ENCODE assay signal across 17 cellular contexts in genomic region chr9:110464321-110464720, GRCh38.
DNase-seq lines count a peak whose midpoint lies in the region; ATAC-seq and TF ChIP-seq lines count a peak whose summit lies in the region.
"Had no signal": no experiment of that assay in that cellular context is flagged by ENCODE, and none has a peak within 500 bp of the region (broad histone marks: within the 10 kb centered on the region; RNA-seq: fewer than 3 reads in every experiment).

No MANE protein-coding gene starts in this region.

- no peak for TF ChIP-seq POLR2A in HCT116 (IDR thresholded peaks at IDR 0.05; ENCODE audit: borderline replicate concordance, extremely low read depth, insufficient read depth, insufficient read length)

- no peak for TF ChIP-seq RAD21 in HCT116 (IDR thresholded peaks at IDR 0.05; ENCODE audit: low read depth)

- H3K4me2 ChIP-seq in HCT116 (ENCODE audit: low read length), result no peak overlapping the region
- H3K4me2 ChIP-seq in OCI-LY7 (ENCODE audit: low read length), result no peak overlapping the region

- H3K9me2 ChIP-seq in HCT116 (ENCODE audit: insufficient read depth) (no peaks in the 10 kb centered on the region), OCI-LY7 (ENCODE audit: insufficient read depth, low read length) (no peaks in the 10 kb centered on the region)

- H2AFZ ChIP-seq in HCT116 (ENCODE audit: low read depth, low read length, poor library complexity, severe bottlenecking), result peak overlapping the region; percentile 56
- H2AFZ ChIP-seq in OCI-LY7 (ENCODE audit: low read length), result 0 out of 2 replicates have a peak overlapping the region, but pooled peaks have one; percentile 27

- H3K27ac ChIP-seq in HCT116 (ENCODE audit: low read depth, low read length) (no peak overlapping the region), OCI-LY7 (ENCODE audit: low read depth, low read length, poor library complexity, severe bottlenecking) (no peak overlapping the region)
- H3K27ac ChIP-seq: body of pancreas, heart right ventricle, prostate gland had no signal

- H3K36me3 ChIP-seq in HCT116 (ENCODE audit: control insufficient read depth in 1 of 2, insufficient read depth in 2 of 2, low read length in 2 of 2) (no peaks in the 10 kb centered on the region), OCI-LY7 (ENCODE audit: insufficient read depth, low read length) (no peaks in the 10 kb centered on the region)
- H3K36me3 ChIP-seq: prostate gland had no signal

- H3K79me2 ChIP-seq in HCT116 (ENCODE audit: insufficient read depth, low read length) (no peaks in the 10 kb centered on the region), OCI-LY7 (ENCODE audit: insufficient read depth, low read depth, low read length) (no peaks in the 10 kb centered on the region)

- POLR2A ChIA-PET in HCT116 (lab: Charles Lee) (no interaction called here), OCI-LY7 (lab: Charles Lee) (no interaction called here)

- intact Hi-C loops in HCT116 (cut with micrococcal nuclease) (no loop called here), OCI-LY7 (cut with micrococcal nuclease; ENCODE audit: unreplicated experiment) (no loop called here)

- ATAC-seq in HCT116 (peak; percentile 58; the same call in 1 of the 2 replicates), HG03469 (IDR thresholded peaks at IDR 0.05; ENCODE audit: unreplicated experiment) (no peak)
- ATAC-seq: activated T-cell treated with anti-CD3 and anti-CD28 coated beads, Interleukin-2, amount 50 U/mL, for 72 hours; body of pancreas; heart right ventricle; T-helper 17 cell had no signal

- TF ChIP-seq CTCF in HCT116 (IDR thresholded peaks at IDR 0.05 in 2 of 3, conservative IDR thresholded peaks at IDR 0.05 in 1 of 3; ENCODE audit: borderline replicate concordance in 1 of 3, insufficient read depth in 1 of 3, low read depth in 2 of 3, low read length in 2 of 3), result no peak
- TF ChIP-seq CTCF in OCI-LY7 (conservative IDR thresholded peaks at IDR 0.05; ENCODE audit: low read length), result no peak

- H3K9me3 ChIP-seq in HCT116 (ENCODE audit: control insufficient read depth in 1 of 2, insufficient read depth in 1 of 2, low read depth in 1 of 2, low read length in 2 of 2) (no peaks in the 10 kb centered on the region), OCI-LY7 (ENCODE audit: low read length) (no peaks in the 10 kb centered on the region)
- H3K9me3 ChIP-seq: body of pancreas, heart right ventricle, prostate gland had no signal

- CTCF ChIA-PET in HCT116 (lab: Charles Lee), result no interaction called here
- CTCF ChIA-PET in OCI-LY7 (lab: Charles Lee; ENCODE audit: unreplicated experiment), result no interaction called here

- H4K20me1 ChIP-seq in HCT116 (ENCODE audit: insufficient read depth) (no peaks in the 10 kb centered on the region), OCI-LY7 (ENCODE audit: insufficient read depth, low read length) (no peaks in the 10 kb centered on the region)

- H3K4me3 ChIP-seq in HCT116 (replicated peaks in 1 of 2; ENCODE audit: low read depth in 1 of 2, low read length in 2 of 2) (no peak overlapping the region), OCI-LY7 (ENCODE audit: low read depth, low read length, poor library complexity, severe bottlenecking) (no peak overlapping the region)
- H3K4me3 ChIP-seq: body of pancreas, heart right ventricle, prostate gland, skin epidermis had no signal

- H3K9ac ChIP-seq in HCT116 (ENCODE audit: low read length), result no peak overlapping the region

- BruUV-seq in HCT116 (replicated peaks; lab: Mats Ljungman, UMichigan) (no TSS peak), OCI-LY7 (replicated peaks; lab: Mats Ljungman, UMichigan) (no TSS peak)

- H3K27me3 ChIP-seq in HCT116 (ENCODE audit: insufficient read depth, low read length), result no peaks in the 10 kb centered on the region
- H3K27me3 ChIP-seq: body of pancreas, heart right ventricle had no signal

- DNase-seq in DMS153 (lab: John Stamatoyannopoulos, UW) (peak; percentile 11), HCT116 (ENCODE audit: low read depth, low spot score) (no peak), OCI-LY7 (ENCODE audit: low spot score) (peak; percentile 2), iPS-NIHi7 (ENCODE audit: extremely low spot score) (peak; percentile 26), globus pallidus (ENCODE audit: low spot score) (no peak), NCI-H2029 treated with DMSO at 0.1 percent for 48 hours (lab: John Stamatoyannopoulos, UW) (no peak)
- DNase-seq: activated T-cell treated with anti-CD3 and anti-CD28 coated beads, Interleukin-2, amount 50 U/mL, for 72 hours; body of pancreas; heart right ventricle; kidney; NCI-H1694 treated with DMSO at 0.1 percent for 48 hours; SHP77; stimulated activated CD4-positive, alpha-beta T cell treated with anti-CD3 and anti-CD28 coated beads, Interleukin-4, amount 100 ng/mL, for 24 hours; T-helper 17 cell had no signal

- RAD21 ChIA-PET in HCT116 (lab: Charles Lee; ENCODE audit: low non-redundant PET in 1 of 2, low total read pairs in 2 of 2, uncharacterized antibody in 2 of 2, unreplicated experiment in 2 of 2), result no interaction called here

- no peaks in the 10 kb centered on the region for H3K4me1 ChIP-seq in HCT116 (ENCODE audit: control insufficient read depth in 1 of 2, insufficient read depth in 2 of 2, low read length in 2 of 2)
- H3K4me1 ChIP-seq in OCI-LY7 (ENCODE audit: insufficient read depth, low read length, poor library complexity, severe bottlenecking), result no peaks in the 10 kb centered on the region
- H3K4me1 ChIP-seq: body of pancreas, heart right ventricle, prostate gland had no signal

TF ChIP-seq in HCT116, 20 proteins besides CTCF, POLR2A, EP300 and RAD21:
- TF ChIP-seq SP1 (IDR thresholded peaks at IDR 0.05; ENCODE audit: low read depth) (0 out of 2 replicates have a peak, but pooled peaks have one; percentile 26), ZNF274 (IDR thresholded peaks at IDR 0.05; ENCODE audit: low read depth, low read length) (no peak)
TF ChIP-seq in HCT116: peak in this region for 1.

Comparison
In these comparisons a context has a peak if more than half of its experiments do, and no peak if none do; other contexts are left out.
1. DNase-seq: peak in DMS153 (single experiment), OCI-LY7 (single experiment) and iPS-NIHi7 (single experiment); none in HCT116 (single experiment), globus pallidus (single experiment) and NCI-H2029 treated with DMSO at 0.1 percent for 48 hours (single experiment).